ENCODE assay signal across 10 cellular contexts in genomic region chr4:7207791-7208231, GRCh38. TPM values are rescaled to one million over a fixed set of nuclear protein-coding genes. Genes with fewer than 3 reads are reported as not detected.
DNase-seq lines count a peak whose midpoint lies in the region; ATAC-seq, FAIRE-seq and TF ChIP-seq lines count a peak whose summit lies in the region.
"Had no signal": no experiment of that assay in that cellular context is flagged by ENCODE, and none has a peak within 500 bp of the region (broad histone marks: within the 10 kb centered on the region; RNA-seq: fewer than 3 reads in every experiment).

No MANE protein-coding gene starts in this region.

- TF ChIP-seq CTCF in ascending aorta (IDR thresholded peaks at IDR 0.05) (no peak), right atrium auricular region (IDR thresholded peaks at IDR 0.05) (no peak), foreskin keratinocyte (conservative IDR thresholded peaks at IDR 0.05) (no peak)

- H3K9ac ChIP-seq in skeletal muscle satellite cell (ENCODE audit: low read depth, low read length): peak overlapping the region; percentile 36

- H3K4me3 ChIP-seq in ascending aorta: no peak overlapping the region
- H3K4me3 ChIP-seq in right atrium auricular region: no peak overlapping the region
- H3K4me3 ChIP-seq in skeletal muscle satellite cell (ENCODE audit: low read length): no peak overlapping the region

- H3K27me3 ChIP-seq in ascending aorta (no peaks in the 10 kb centered on the region), right atrium auricular region (no peaks in the 10 kb centered on the region), skeletal muscle satellite cell (ENCODE audit: control insufficient read depth, insufficient read depth, low read length) (no peaks in the 10 kb centered on the region), foreskin keratinocyte (no peaks in the 10 kb centered on the region)

- ATAC-seq in foreskin keratinocyte (no peak), HG03196 (IDR thresholded peaks at IDR 0.05; ENCODE audit: unreplicated experiment) (no peak)
- ATAC-seq: natural killer cell had no signal

- intact Hi-C loops in ascending aorta (cut with DNase I): loop anchor here (2.0 kb wide), 2 partner anchors 15 to 221 kb away; partner anchors contain the start of gene SORCS2

- H3K4me1 ChIP-seq in ascending aorta (peaks cover 5 to 21% of the 10 kb centered on the region in 2 donors), right atrium auricular region (peaks cover 0 to 27% of the 10 kb centered on the region in 2 donors), skeletal muscle satellite cell (ENCODE audit: control insufficient read depth, insufficient read depth, low read length) (peaks cover 55% of the 10 kb centered on the region), foreskin keratinocyte (peaks cover 6% of the 10 kb centered on the region)

- TF ChIP-seq POLR2A in GM12892 (IDR thresholded peaks at IDR 0.05; ENCODE audit: low read depth, low read length): no peak

- H3K27ac ChIP-seq in ascending aorta (peak overlapping the region; percentile 70 to 80), right atrium auricular region (peak overlapping the region; percentile 85 to 87), foreskin keratinocyte (no peak overlapping the region)

- no peak for FAIRE-seq in GM12892 (lab: Jason Lieb, UNC)

- H3K36me3 ChIP-seq in ascending aorta: no peaks in the 10 kb centered on the region
- H3K36me3 ChIP-seq in right atrium auricular region: no peaks in the 10 kb centered on the region
- H3K36me3 ChIP-seq in skeletal muscle satellite cell (ENCODE audit: insufficient read depth, low read length): no peaks in the 10 kb centered on the region

- H3K9me3 ChIP-seq in ascending aorta: no peaks in the 10 kb centered on the region
- H3K9me3 ChIP-seq in right atrium auricular region: no peaks in the 10 kb centered on the region
- no peaks in the 10 kb centered on the region for H3K9me3 ChIP-seq in skeletal muscle satellite cell (replicated peaks; ENCODE audit: low read length)

- peak overlapping the region; percentile 81 for H3K4me2 ChIP-seq in skeletal muscle satellite cell (ENCODE audit: low read length)

- peak; percentile 24 for DNase-seq in EH (ENCODE audit: low read depth)
- no peak for DNase-seq in ascending aorta (ENCODE audit: low spot score in 2 of 2)
- peak; percentile 60 for DNase-seq in right atrium auricular region (ENCODE audit: low spot score)
- DNase-seq in dedifferentiated amniotic fluid mesenchymal stem cell (ENCODE audit: extremely low spot score): no peak
- DNase-seq in foreskin keratinocyte: no peak
- DNase-seq in GM12892 (ENCODE audit: insufficient read length): no peak
- DNase-seq: activated naive CD8-positive, alpha-beta T cell treated with anti-CD3 and anti-CD28 coated beads for 36 hours; natural killer cell had no signal

RNA-seq across cellular contexts. Expression of gene SORCS2, which starts 15.5 kb away (rescaled TPM):
- total RNA-seq in ascending aorta (0.32 TPM), right atrium auricular region (1 to 10 TPM; 1.5 to 1.7 TPM), foreskin keratinocyte (0.03 and 0.04 TPM in 2 replicates)
- 0.25 and 1.1 TPM in 2 replicates for total RNA-seq in skeletal muscle satellite cell (2012; rRNA removed)
- polyA plus RNA-seq in foreskin keratinocyte: 0.04 and 0.11 TPM in 2 replicates
- not detected for polyA plus RNA-seq in GM12892 (2012; ENCODE audit: missing spikeins)
- total RNA-seq: activated naive CD8-positive, alpha-beta T cell treated with anti-CD3 and anti-CD28 coated beads for 36 hours had no signal

Comparison
In these comparisons a context has a peak if more than half of its experiments do, and no peak if none do; other contexts are left out.
1. DNase-seq: peak in EH (single experiment) and right atrium auricular region (single experiment); none in ascending aorta (0 of 2), dedifferentiated amniotic fluid mesenchymal stem cell (single experiment), foreskin keratinocyte (0 of 2) and GM12892 (single experiment).